ENCODE assay signal across 16 cellular contexts in the genomic region with DNA sequence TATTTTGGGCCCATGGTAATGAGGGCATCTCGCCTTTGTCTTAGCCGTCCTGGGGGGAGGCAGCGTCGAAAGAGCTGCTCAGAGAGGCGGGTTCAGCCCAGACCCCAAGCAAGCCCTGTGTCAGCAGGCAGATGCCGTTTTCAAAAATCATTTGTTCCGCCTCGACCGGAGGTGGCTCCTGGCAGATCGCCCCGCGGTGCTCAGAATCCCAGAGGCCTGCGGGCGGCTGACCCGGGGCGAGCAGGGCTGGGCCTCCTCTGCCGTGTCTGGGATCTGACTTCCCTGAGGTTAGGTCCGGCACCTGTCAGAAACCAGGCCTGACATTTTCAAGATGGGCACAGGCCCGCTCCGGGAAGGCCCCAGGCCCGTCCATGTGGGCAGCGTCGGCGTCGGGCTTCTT. TPM values are rescaled to one million over a fixed set of nuclear protein-coding genes. Genes with fewer than 3 reads are reported as not detected.
DNase-seq lines count a peak whose midpoint lies in the region; ATAC-seq and TF ChIP-seq lines count a peak whose summit lies in the region.
"Had no signal": no experiment of that assay in that cellular context is flagged by ENCODE, and none has a peak within 500 bp of the region (broad histone marks: within the 10 kb centered on the region; RNA-seq: fewer than 3 reads in every experiment).

No MANE protein-coding gene starts in this region.

- H3K9me3 Mint-ChIP-seq in endothelial cell (ENCODE audit: unreplicated experiment) (no peaks in the 10 kb centered on the region), natural killer cell (no peaks in the 10 kb centered on the region)
- H3K9me3 Mint-ChIP-seq: CD8-positive, alpha-beta memory T cell; H9 had no signal

- H3K4me3 ChIP-seq in left ventricle myocardium inferior: no peak overlapping the region

- H3K27ac Mint-ChIP-seq in endothelial cell (ENCODE audit: unreplicated experiment) (no peak overlapping the region), natural killer cell (no peak overlapping the region)

- H3K9me3 ChIP-seq in left ventricle myocardium inferior (replicated peaks): no peaks in the 10 kb centered on the region

- peaks cover 6% of the 10 kb centered on the region for H3K36me3 ChIP-seq in left ventricle myocardium inferior

- peaks cover 6% of the 10 kb centered on the region for H3K36me3 Mint-ChIP-seq in endothelial cell (ENCODE audit: low read depth, unreplicated experiment)
- no peaks in the 10 kb centered on the region for H3K36me3 Mint-ChIP-seq in natural killer cell

- ATAC-seq in Right ventricle myocardium inferior (peak; percentile 26), SK-N-SH treated with all-trans-retinoic acid at 6 μM for 48 hours (peak; percentile 27; the same call in 2 of the 3 replicates), GM18498 (IDR thresholded peaks at IDR 0.05; ENCODE audit: unreplicated experiment) (no peak), natural killer cell (no peak)

- no peak for TF ChIP-seq CTCF in left ventricle myocardium inferior (IDR thresholded peaks at IDR 0.05; ENCODE audit: borderline replicate concordance)
- TF ChIP-seq CTCF in endothelial cell (IDR thresholded peaks at IDR 0.05; ENCODE audit: unreplicated experiment): no peak
- no peak for TF ChIP-seq CTCF in natural killer cell (IDR thresholded peaks at IDR 0.05)

- H3K27me3 ChIP-seq in left ventricle myocardium inferior (ENCODE audit: low read depth): no peaks in the 10 kb centered on the region

- intact Hi-C loops in Right ventricle myocardium inferior (cut with DNase I) (no loop called here), left ventricle myocardium inferior (cut with micrococcal nuclease) (no loop called here), natural killer cell (cut with micrococcal nuclease) (no loop called here)

- H3K4me1 Mint-ChIP-seq in endothelial cell (ENCODE audit: unreplicated experiment): peaks cover 17% of the 10 kb centered on the region
- H3K4me1 Mint-ChIP-seq in natural killer cell: peaks cover 26 to 50% of the 10 kb centered on the region in 2 donors

- H3K27me3 Mint-ChIP-seq in endothelial cell (ENCODE audit: unreplicated experiment) (peaks cover 12% of the 10 kb centered on the region), natural killer cell (ENCODE audit: low read depth in 2 of 2) (no peaks in the 10 kb centered on the region)
- H3K27me3 Mint-ChIP-seq: CD8-positive, alpha-beta memory T cell had no signal

- H3K27ac ChIP-seq in left ventricle myocardium inferior (replicated peaks): no peak overlapping the region
- H3K27ac ChIP-seq: 22Rv1 had no signal

- peaks cover 21% of the 10 kb centered on the region for H3K4me1 ChIP-seq in left ventricle myocardium inferior

- no peak for DNase-seq in Right ventricle myocardium inferior (ENCODE audit: missing footprints)
- no peak for DNase-seq in left ventricle myocardium inferior
- DNase-seq in endothelial cell (ENCODE audit: low spot score): no peak
- peak; percentile 26 for DNase-seq in retina
- no peak for DNase-seq in NCI-H510A treated with DMSO at 0.1 percent for 48 hours (lab: John Stamatoyannopoulos, UW)
- DNase-seq in natural killer cell: no peak
- DNase-seq: CD8-positive, alpha-beta memory T cell; DMS 273 treated with DMSO at 0.1 percent for 48 hours; H9; NCI-H1105 treated with DMSO at 0.1 percent for 48 hours; NCI-H1694 treated with DMSO at 0.1 percent for 48 hours; NCI-H345; NCI-H526 treated with DMSO at 0.1 percent for 48 hours had no signal

- H3K4me3 Mint-ChIP-seq in endothelial cell (ENCODE audit: unreplicated experiment) (peak overlapping the region; percentile 42), natural killer cell (no peak overlapping the region)
- H3K4me3 Mint-ChIP-seq: CD8-positive, alpha-beta memory T cell; H9 had no signal

TF ChIP-seq in SK-N-SH treated with all-trans-retinoic acid at 6 μM for 48 hours, 23 proteins besides CTCF, POLR2A, EP300 and RAD21:
- no peak for TF ChIP-seq OSR1 (CRISPR knock-in tag; IDR thresholded peaks at IDR 0.05)
- TF ChIP-seq, protein P1, sequence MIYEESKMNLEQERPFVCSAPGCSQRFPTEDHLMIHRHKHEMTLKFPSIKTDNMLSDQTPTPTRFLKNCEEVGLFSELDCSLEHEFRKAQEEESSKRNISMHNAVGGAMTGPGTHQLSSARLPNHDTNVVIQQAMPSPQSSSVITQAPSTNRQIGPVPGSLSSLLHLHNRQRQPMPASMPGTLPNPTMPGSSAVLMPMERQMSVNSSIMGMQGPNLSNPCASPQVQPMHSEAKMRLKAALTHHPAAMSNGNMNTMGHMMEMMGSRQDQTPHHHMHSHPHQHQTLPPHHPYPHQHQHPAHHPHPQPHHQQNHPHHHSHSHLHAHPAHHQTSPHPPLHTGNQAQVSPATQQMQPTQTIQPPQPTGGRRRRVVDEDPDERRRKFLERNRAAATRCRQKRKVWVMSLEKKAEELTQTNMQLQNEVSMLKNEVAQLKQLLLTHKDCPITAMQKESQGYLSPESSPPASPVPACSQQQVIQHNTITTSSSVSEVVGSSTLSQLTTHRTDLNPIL (CRISPR knock-in tag; IDR thresholded peaks at IDR 0.05; ENCODE audit: low read depth): no peak
- TF ChIP-seq, protein P2, sequence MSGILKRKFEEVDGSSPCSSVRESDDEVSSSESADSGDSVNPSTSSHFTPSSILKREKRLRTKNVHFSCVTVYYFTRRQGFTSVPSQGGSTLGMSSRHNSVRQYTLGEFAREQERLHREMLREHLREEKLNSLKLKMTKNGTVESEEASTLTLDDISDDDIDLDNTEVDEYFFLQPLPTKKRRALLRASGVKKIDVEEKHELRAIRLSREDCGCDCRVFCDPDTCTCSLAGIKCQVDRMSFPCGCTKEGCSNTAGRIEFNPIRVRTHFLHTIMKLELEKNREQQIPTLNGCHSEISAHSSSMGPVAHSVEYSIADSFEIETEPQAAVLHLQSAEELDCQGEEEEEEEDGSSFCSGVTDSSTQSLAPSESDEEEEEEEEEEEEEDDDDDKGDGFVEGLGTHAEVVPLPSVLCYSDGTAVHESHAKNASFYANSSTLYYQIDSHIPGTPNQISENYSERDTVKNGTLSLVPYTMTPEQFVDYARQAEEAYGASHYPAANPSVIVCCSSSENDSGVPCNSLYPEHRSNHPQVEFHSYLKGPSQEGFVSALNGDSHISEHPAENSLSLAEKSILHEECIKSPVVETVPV (CRISPR knock-in tag; IDR thresholded peaks at IDR 0.05): no peak
- TF ChIP-seq, protein P3, sequence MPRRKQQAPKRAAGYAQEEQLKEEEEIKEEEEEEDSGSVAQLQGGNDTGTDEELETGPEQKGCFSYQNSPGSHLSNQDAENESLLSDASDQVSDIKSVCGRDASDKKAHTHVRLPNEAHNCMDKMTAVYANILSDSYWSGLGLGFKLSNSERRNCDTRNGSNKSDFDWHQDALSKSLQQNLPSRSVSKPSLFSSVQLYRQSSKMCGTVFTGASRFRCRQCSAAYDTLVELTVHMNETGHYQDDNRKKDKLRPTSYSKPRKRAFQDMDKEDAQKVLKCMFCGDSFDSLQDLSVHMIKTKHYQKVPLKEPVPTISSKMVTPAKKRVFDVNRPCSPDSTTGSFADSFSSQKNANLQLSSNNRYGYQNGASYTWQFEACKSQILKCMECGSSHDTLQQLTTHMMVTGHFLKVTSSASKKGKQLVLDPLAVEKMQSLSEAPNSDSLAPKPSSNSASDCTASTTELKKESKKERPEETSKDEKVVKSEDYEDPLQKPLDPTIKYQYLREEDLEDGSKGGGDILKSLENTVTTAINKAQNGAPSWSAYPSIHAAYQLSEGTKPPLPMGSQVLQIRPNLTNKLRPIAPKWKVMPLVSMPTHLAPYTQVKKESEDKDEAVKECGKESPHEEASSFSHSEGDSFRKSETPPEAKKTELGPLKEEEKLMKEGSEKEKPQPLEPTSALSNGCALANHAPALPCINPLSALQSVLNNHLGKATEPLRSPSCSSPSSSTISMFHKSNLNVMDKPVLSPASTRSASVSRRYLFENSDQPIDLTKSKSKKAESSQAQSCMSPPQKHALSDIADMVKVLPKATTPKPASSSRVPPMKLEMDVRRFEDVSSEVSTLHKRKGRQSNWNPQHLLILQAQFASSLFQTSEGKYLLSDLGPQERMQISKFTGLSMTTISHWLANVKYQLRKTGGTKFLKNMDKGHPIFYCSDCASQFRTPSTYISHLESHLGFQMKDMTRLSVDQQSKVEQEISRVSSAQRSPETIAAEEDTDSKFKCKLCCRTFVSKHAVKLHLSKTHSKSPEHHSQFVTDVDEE (CRISPR knock-in tag; IDR thresholded peaks at IDR 0.05): no peak
- TF ChIP-seq CSDC2 (CRISPR knock-in tag; IDR thresholded peaks at IDR 0.05): no peak

RNA-seq across cellular contexts. Expression of a gene that starts 36.1 kb away (rescaled TPM):
- total RNA-seq in Right ventricle myocardium inferior (10.3 TPM), left ventricle myocardium inferior (9.7 TPM), endothelial cell (ENCODE audit: unreplicated experiment) (17.5 TPM), natural killer cell (10 to 100 TPM; 14.1 to 17.0 (median 14.3) TPM)

Comparison
In these comparisons a context has a peak if more than half of its experiments do, and no peak if none do; other contexts are left out.
1. ATAC-seq: peak in Right ventricle myocardium inferior (single experiment) and SK-N-SH treated with all-trans-retinoic acid at 6 μM for 48 hours (single experiment); none in GM18498 (single experiment) and natural killer cell (0 of 3).